ENCODE assay signal across 1 cellular context in the genomic region with DNA sequence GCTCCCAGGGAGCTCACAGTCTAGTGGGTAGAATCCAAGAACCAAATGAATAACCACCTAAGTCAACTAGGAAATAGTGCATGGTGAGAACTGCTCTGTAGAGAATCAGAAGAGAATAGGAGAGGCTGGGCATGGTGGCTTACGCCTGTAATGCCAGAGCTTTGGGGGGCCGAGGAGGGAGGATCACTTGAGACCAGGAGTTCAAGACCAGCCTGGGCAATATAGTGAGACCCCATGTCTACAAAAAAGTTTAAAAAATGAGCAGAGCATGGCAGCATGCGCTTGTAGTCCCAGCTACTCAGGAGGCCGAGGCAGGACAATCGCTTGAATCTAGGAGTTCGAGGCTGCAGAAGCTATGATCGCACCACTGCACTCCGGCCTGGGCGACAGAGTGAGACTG.
TF ChIP-seq lines count a peak whose summit lies in the region.

No MANE protein-coding gene starts in this region.

TF ChIP-seq in H1, 55 proteins besides CTCF, POLR2A, EP300 and RAD21 (continued from another document):
- TF ChIP-seq KDM4A (IDR thresholded peaks at IDR 0.05; ENCODE audit: low read depth, low read length, severe bottlenecking) = no peak
- TF ChIP-seq JUN (IDR thresholded peaks at IDR 0.05; ENCODE audit: low read depth, low read length) = no peak
- TF ChIP-seq CHD7 (IDR thresholded peaks at IDR 0.05; ENCODE audit: insufficient replicate concordance, low read length) = no peak
- TF ChIP-seq MAFK (IDR thresholded peaks at IDR 0.05; ENCODE audit: low read depth, low read length) = no peak
